Comparison of ENCODE assay signal across 1 cellular context in genomic region chr12:104986022-104986941, GRCh38.
TF ChIP-seq lines count a peak whose summit lies in the region.

TSS of gene NOPCHAP1 (plus strand) at chr12:104986316. CDS start at chr12:104986353, 37 bp downstream.

TF ChIP-seq in H1, 55 proteins besides CTCF, POLR2A, EP300 and RAD21 (continued from another document):
- TF ChIP-seq KDM4A (IDR thresholded peaks at IDR 0.05; ENCODE audit: low read depth, low read length, severe bottlenecking) (peak; percentile 46), PHF8 (conservative IDR thresholded peaks at IDR 0.05; ENCODE audit: low read depth, low read length) (peak; percentile 99), TAF7 (optimal IDR thresholded peaks at IDR 0.05; ENCODE audit: borderline replicate concordance, low read depth, low read length) (peak; percentile 65), MAX (IDR thresholded peaks at IDR 0.05) (peak; percentile 80), TEAD4 (IDR thresholded peaks at IDR 0.05; ENCODE audit: low read depth, low read length) (no peak), POLR2AphosphoS5 (IDR thresholded peaks at IDR 0.05; ENCODE audit: low read depth, low read length) (peak; percentile 92), RFX5 (IDR thresholded peaks at IDR 0.05; ENCODE audit: borderline replicate concordance, low read depth, low read length) (no peak), GABPA (IDR thresholded peaks at IDR 0.05; ENCODE audit: borderline replicate concordance, insufficient read depth, low read length) (no peak), E2F6 (IDR thresholded peaks at IDR 0.05) (peak; percentile 40), POU5F1 (IDR thresholded peaks at IDR 0.05; ENCODE audit: low read depth, low read length) (no peak), CREB1 (IDR thresholded peaks at IDR 0.05) (no peak), NANOG (IDR thresholded peaks at IDR 0.05; ENCODE audit: insufficient read depth, low read depth, low read length, poor library complexity, severe bottlenecking) (no peak), ASH2L (IDR thresholded peaks at IDR 0.05; ENCODE audit: low read length) (peak; percentile 70), SIN3A (conservative IDR thresholded peaks at IDR 0.05 in 1 of 2, IDR thresholded peaks at IDR 0.05 in 1 of 2; ENCODE audit: low read depth in 1 of 2, low read length in 2 of 2) (peak in 1 of 2 experiments; percentile 56; a peak in 1 of 4 replicates), CBX8 (IDR thresholded peaks at IDR 0.05; ENCODE audit: borderline replicate concordance, low read depth, low read length) (no peak), RXRA (IDR thresholded peaks at IDR 0.05; ENCODE audit: insufficient read depth, low read depth, low read length) (no peak), NRF1 (IDR thresholded peaks at IDR 0.05; ENCODE audit: low read depth, low read length) (peak; percentile 49), SP2 (IDR thresholded peaks at IDR 0.05; ENCODE audit: low read length) (no peak), RBBP5 (IDR thresholded peaks at IDR 0.05; ENCODE audit: borderline replicate concordance, low read depth, low read length) (peak; percentile 86), CHD7 (IDR thresholded peaks at IDR 0.05; ENCODE audit: insufficient replicate concordance, low read length) (no peak), HDAC2 (IDR thresholded peaks at IDR 0.05; ENCODE audit: borderline replicate concordance in 1 of 2, low read depth in 2 of 2, low read length in 2 of 2) (peak in 1 of 2 experiments; percentile 63; a peak in 1 of 4 replicates), SP4 (IDR thresholded peaks at IDR 0.05; ENCODE audit: low read length) (no peak), SRF (IDR thresholded peaks at IDR 0.05; ENCODE audit: low read depth, low read length) (peak; percentile 6; the same call in 1 of the 2 replicates), KDM5A (IDR thresholded peaks at IDR 0.05; ENCODE audit: low read length) (0 out of 2 replicates have a peak, but pooled peaks have one; percentile 31), CEBPB (IDR thresholded peaks at IDR 0.05; ENCODE audit: low read depth, low read length) (no peak; the same call in 1 of the 2 replicates), TAF1 (IDR thresholded peaks at IDR 0.05; ENCODE audit: low read depth, low read length) (peak; percentile 90), SP1 (IDR thresholded peaks at IDR 0.05; ENCODE audit: low read depth, low read length) (peak; percentile 58; the same call in 1 of the 2 replicates), GTF2F1 (IDR thresholded peaks at IDR 0.05; ENCODE audit: borderline replicate concordance, low read depth, low read length) (no peak), YY1 (IDR thresholded peaks at IDR 0.05; ENCODE audit: low read depth, low read length) (peak; percentile 79; the same call in 1 of the 2 replicates), TBP (IDR thresholded peaks at IDR 0.05; ENCODE audit: low read depth, low read length) (peak; percentile 82)
